17 cellular contexts compared by ENCODE assay signal in the genomic region with DNA sequence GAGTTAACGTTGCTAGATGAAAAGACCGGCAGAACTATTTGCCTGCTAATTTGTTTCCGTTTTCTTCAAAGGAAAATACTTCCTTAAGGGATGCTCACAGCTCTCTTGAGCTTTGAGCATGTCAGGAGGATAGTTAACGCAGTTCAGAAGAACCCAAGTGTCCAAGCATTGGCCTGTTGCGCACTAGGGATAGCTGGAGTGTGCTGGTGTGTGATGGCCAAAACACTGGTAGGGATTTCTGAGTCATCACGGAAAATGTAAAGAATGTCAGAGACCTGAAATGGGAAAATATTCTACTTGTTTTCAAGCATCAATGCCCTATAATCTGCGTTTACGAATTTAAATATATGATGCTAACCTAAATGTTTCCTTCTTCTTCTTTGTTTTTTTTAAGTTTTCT.
"Had no signal": no experiment of that assay in that cellular context is flagged by ENCODE, and none has a peak within 500 bp of the region (broad histone marks: within the 10 kb centered on the region; RNA-seq: fewer than 3 reads in every experiment).

No MANE protein-coding gene starts in this region.

- H3K36me3 Mint-ChIP-seq: brain, natural killer cell had no signal

- H3K36me3 ChIP-seq: gastrocnemius medialis, right atrium auricular region, transverse colon, vagina had no signal

- H3K4me1 ChIP-seq: gastrocnemius medialis, right atrium auricular region, transverse colon, vagina had no signal

- H3K4me3 ChIP-seq: gastrocnemius medialis, right atrium auricular region, skin epidermis, transverse colon, vagina had no signal

- H3K4me3 Mint-ChIP-seq: activated naive CD4-positive, alpha-beta T cell treated with anti-CD3 and anti-CD28 coated beads for 36 hours; brain; central memory CD8-positive, alpha-beta T cell; effector memory CD8-positive, alpha-beta T cell; natural killer cell had no signal

- ATAC-seq: activated CD4-positive, CD25-positive, alpha-beta regulatory T cell treated with anti-CD3 and anti-CD28 coated beads, Interleukin-2, amount 50 U/mL, for 24 hours; effector memory CD8-positive, alpha-beta T cell; gastrocnemius medialis; left lobe of liver; natural killer cell had no signal

- H3K9me3 ChIP-seq: gastrocnemius medialis, right atrium auricular region, transverse colon, vagina had no signal

- H3K4me1 Mint-ChIP-seq: central memory CD8-positive, alpha-beta T cell; natural killer cell had no signal

- DNase-seq: activated naive CD4-positive, alpha-beta T cell treated with anti-CD3 and anti-CD28 coated beads for 36 hours; activated T-cell treated with anti-CD3 and anti-CD28 coated beads, Interleukin-2, amount 50 U/mL, for 1 hour; effector memory CD8-positive, alpha-beta T cell; gastrocnemius medialis; natural killer cell; stimulated activated CD4-positive, alpha-beta T cell treated with anti-CD3 and anti-CD28 coated beads, Interleukin-15, amount 100 ng/mL, for 24 hours; stimulated activated CD4-positive, alpha-beta T cell treated with anti-CD3 and anti-CD28 coated beads, Interleukin-4, amount 100 ng/mL, for 1 hour; stimulated activated naive CD4-positive, alpha-beta T cell; transverse colon had no signal

- H3K27ac Mint-ChIP-seq: activated naive CD4-positive, alpha-beta T cell treated with anti-CD3 and anti-CD28 coated beads for 36 hours; activated T-helper 2 cell treated with anti-CD3 and anti-CD28 coated beads, Interferon-gamma antibody, Interleukin-2, Interleukin-4, amounts not matched to agents 10 μg/mL and 5 μg/mL and 100 μg/mL, durations not matched to agents 14 hours and 24 hours and 36 hours; brain; natural killer cell had no signal

- H3K27me3 Mint-ChIP-seq: brain; central memory CD8-positive, alpha-beta T cell; effector memory CD8-positive, alpha-beta T cell had no signal

- H3K9me3 Mint-ChIP-seq: activated naive CD4-positive, alpha-beta T cell treated with anti-CD3 and anti-CD28 coated beads for 36 hours; activated T-helper 2 cell treated with anti-CD3 and anti-CD28 coated beads, Interferon-gamma antibody, Interleukin-2, Interleukin-4, amounts not matched to agents 10 μg/mL and 5 μg/mL and 100 μg/mL, durations not matched to agents 14 hours and 24 hours and 36 hours; brain; central memory CD8-positive, alpha-beta T cell; effector memory CD8-positive, alpha-beta T cell; natural killer cell had no signal
